8 cellular contexts compared by ENCODE assay signal in the genomic region with DNA sequence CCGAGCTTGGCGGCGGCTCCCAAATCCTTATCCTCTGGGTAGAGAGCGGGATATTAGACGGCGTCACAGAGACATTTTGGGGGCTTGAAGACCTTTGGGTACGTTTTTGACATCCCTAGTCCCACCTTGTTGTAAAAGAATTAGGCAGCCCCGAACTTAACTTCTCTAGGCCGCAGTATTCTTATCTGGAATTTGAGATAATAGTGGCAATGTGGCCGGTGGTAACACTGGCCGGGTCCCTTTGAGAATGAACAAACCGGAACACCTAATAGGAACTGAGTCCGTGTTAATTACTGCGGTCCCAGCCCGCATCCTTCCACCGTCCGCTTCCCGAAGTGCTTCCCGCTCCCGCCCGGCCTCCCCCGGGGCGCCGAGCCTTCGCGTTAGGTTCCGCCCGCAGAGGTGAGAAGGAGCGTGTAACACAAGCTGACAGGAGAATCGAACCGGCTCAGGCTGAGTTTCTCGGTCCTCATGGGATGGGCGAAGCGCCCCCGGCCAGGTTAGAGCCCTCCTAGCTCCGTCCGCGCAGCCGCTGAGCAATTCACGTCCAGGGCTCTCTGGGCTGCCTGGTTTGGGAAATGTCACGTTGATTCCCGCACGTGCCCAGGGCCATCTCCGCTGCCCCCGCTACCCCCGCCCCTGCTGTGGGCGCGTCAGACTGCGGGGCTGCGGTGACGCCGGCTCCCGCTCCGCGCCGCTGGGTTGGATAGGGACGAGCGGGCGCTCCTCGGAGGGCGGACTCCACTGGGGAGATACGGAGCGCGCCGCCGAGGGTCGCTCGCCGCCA. TPM values are rescaled to one million over a fixed set of nuclear protein-coding genes. Genes with fewer than 3 reads are reported as not detected.
DNase-seq lines count a peak whose midpoint lies in the region; ATAC-seq and TF ChIP-seq lines count a peak whose summit lies in the region.

No MANE protein-coding gene starts in this region.

- peak overlapping the region; percentile 54 for H2BK5ac ChIP-seq in mesendoderm (ENCODE audit: low read length)

- H3K79me1 ChIP-seq in mesendoderm (ENCODE audit: low read length) = peaks cover 4% of the 10 kb centered on the region

- peak overlapping the region; percentile 94 for H3K56ac ChIP-seq in mesendoderm (ENCODE audit: low read length)

- no peaks in the 10 kb centered on the region for H3K9me3 ChIP-seq in upper lobe of left lung

- H3K4me1 ChIP-seq in mesendoderm (ENCODE audit: control insufficient read depth, low read depth, low read length) (peaks cover 13% of the 10 kb centered on the region), upper lobe of left lung (peaks cover 17 to 24% (median 20%) of the 10 kb centered on the region in 4 donors)

- no peak for DNase-seq in activated naive CD8-positive, alpha-beta T cell treated with anti-CD3 and anti-CD28 coated beads for 36 hours
- DNase-seq in endothelial cell (ENCODE audit: low spot score) (peak; percentile 35), mesendoderm (peak; percentile 78), upper lobe of left lung (peak in 1 of 2 donors; percentile 88), SKM-1 treated with dmso at 0.1 percent for 144 hours (lab: John Stamatoyannopoulos, UW; ENCODE audit: unreplicated experiment) (no peak), SHP77 treated with DMSO at 0.1 percent for 48 hours (lab: John Stamatoyannopoulos, UW) (no peak), NAMALWA (ENCODE audit: low spot score) (no peak)

- peaks cover 26% of the 10 kb centered on the region for H3K27me3 Mint-ChIP-seq in activated naive CD8-positive, alpha-beta T cell
- H3K27me3 Mint-ChIP-seq in activated naive CD8-positive, alpha-beta T cell treated with anti-CD3 and anti-CD28 coated beads for 36 hours = peaks cover 49% of the 10 kb centered on the region
- H3K27me3 Mint-ChIP-seq in endothelial cell (ENCODE audit: unreplicated experiment) = peaks cover 9% of the 10 kb centered on the region

- no peaks in the 10 kb centered on the region for H3K9me3 Mint-ChIP-seq in activated naive CD8-positive, alpha-beta T cell (ENCODE audit: low read depth)
- H3K9me3 Mint-ChIP-seq in activated naive CD8-positive, alpha-beta T cell treated with anti-CD3 and anti-CD28 coated beads for 36 hours = no peaks in the 10 kb centered on the region
- no peaks in the 10 kb centered on the region for H3K9me3 Mint-ChIP-seq in endothelial cell (ENCODE audit: unreplicated experiment)

- ATAC-seq in upper lobe of left lung (ENCODE audit: low FRiP score in 2 of 2) = peak; percentile 68 to 78

- no CpG with 5 or more reads among the region's 69 CpGs for whole genome bisulfite sequencing in mesendoderm (ENCODE audit: extremely low coverage, insufficient coverage, low lambda C conversion rate)
- WGBS in upper lobe of left lung, 2 donors = 5 to 12% methylated on average over 11 to 48 of the region's 69 CpGs

- H3K23ac ChIP-seq in mesendoderm (ENCODE audit: low read length) = no peak overlapping the region

- H2BK120ac ChIP-seq in mesendoderm (ENCODE audit: low read depth, low read length) = no peak overlapping the region

- peak overlapping the region; percentile 76 for H3K9ac ChIP-seq in mesendoderm (ENCODE audit: low read length)

- TF ChIP-seq CTCF in endothelial cell (IDR thresholded peaks at IDR 0.05; ENCODE audit: unreplicated experiment) (peak; percentile 11), upper lobe of left lung (IDR thresholded peaks at IDR 0.05) (no peak)

- H2BK15ac ChIP-seq in mesendoderm (replicated peaks; ENCODE audit: low read depth) = no peak overlapping the region

- no peak for TF ChIP-seq EP300 in upper lobe of left lung (IDR thresholded peaks at IDR 0.05)

- peak overlapping the region; percentile 49 for H3K4ac ChIP-seq in mesendoderm (ENCODE audit: low read depth, low read length)

- no peak overlapping the region for H4K8ac ChIP-seq in mesendoderm (ENCODE audit: low read depth, low read length)

- peak overlapping the region; percentile 52 for H3K4me3 Mint-ChIP-seq in activated naive CD8-positive, alpha-beta T cell
- H3K4me3 Mint-ChIP-seq in activated naive CD8-positive, alpha-beta T cell treated with anti-CD3 and anti-CD28 coated beads for 36 hours = no peak overlapping the region
- peak overlapping the region; percentile 4 for H3K4me3 Mint-ChIP-seq in endothelial cell (ENCODE audit: unreplicated experiment)

- H3K36me3 Mint-ChIP-seq in activated naive CD8-positive, alpha-beta T cell = peaks cover 2% of the 10 kb centered on the region
- peaks cover 2% of the 10 kb centered on the region for H3K36me3 Mint-ChIP-seq in activated naive CD8-positive, alpha-beta T cell treated with anti-CD3 and anti-CD28 coated beads for 36 hours
- peaks cover 3% of the 10 kb centered on the region for H3K36me3 Mint-ChIP-seq in endothelial cell (ENCODE audit: low read depth, unreplicated experiment)

- no peak overlapping the region for H3K27ac Mint-ChIP-seq in activated naive CD8-positive, alpha-beta T cell
- no peak overlapping the region for H3K27ac Mint-ChIP-seq in activated naive CD8-positive, alpha-beta T cell treated with anti-CD3 and anti-CD28 coated beads for 36 hours
- H3K27ac Mint-ChIP-seq in endothelial cell (ENCODE audit: unreplicated experiment) = no peak overlapping the region

- H3K4me3 ChIP-seq in mesendoderm (ENCODE audit: low read length) = peak overlapping the region; percentile 47
- peak overlapping the region in 3 of 4 donors; percentile 45 to 58 (median 54) for H3K4me3 ChIP-seq in upper lobe of left lung

- H2AK5ac ChIP-seq in mesendoderm (ENCODE audit: low read length) = no peak overlapping the region

- TF ChIP-seq POLR2A in upper lobe of left lung (IDR thresholded peaks at IDR 0.05) = no peak

- H3K18ac ChIP-seq in mesendoderm (ENCODE audit: low read length) = peak overlapping the region; percentile 33

- H3K79me2 ChIP-seq in mesendoderm (ENCODE audit: control insufficient read depth, insufficient read depth, low read length) = peaks cover 3% of the 10 kb centered on the region

- peaks cover 14% of the 10 kb centered on the region for H3K4me1 Mint-ChIP-seq in activated naive CD8-positive, alpha-beta T cell (ENCODE audit: low read depth)
- H3K4me1 Mint-ChIP-seq in activated naive CD8-positive, alpha-beta T cell treated with anti-CD3 and anti-CD28 coated beads for 36 hours = peaks cover 12% of the 10 kb centered on the region
- peaks cover 12% of the 10 kb centered on the region for H3K4me1 Mint-ChIP-seq in endothelial cell (ENCODE audit: unreplicated experiment)

- H4K5ac ChIP-seq in mesendoderm (ENCODE audit: low read length) = no peak overlapping the region

- H3K27ac ChIP-seq in mesendoderm (ENCODE audit: low read depth, low read length) (peak overlapping the region; percentile 16), upper lobe of left lung (peak overlapping the region; percentile 71 to 87 (median 80))

- H3K36me3 ChIP-seq in mesendoderm (ENCODE audit: control insufficient read depth, insufficient read depth, low read length) (peaks cover 3% of the 10 kb centered on the region), upper lobe of left lung (no peaks in the 10 kb centered on the region)

- H3K27me3 ChIP-seq in mesendoderm (ENCODE audit: insufficient read depth, low read length, poor library complexity) (no peaks in the 10 kb centered on the region), upper lobe of left lung (peaks cover 0 to 20% (median 14%) of the 10 kb centered on the region in 4 donors)

- peak overlapping the region; percentile 67 for H3K4me2 ChIP-seq in mesendoderm (ENCODE audit: low read length)

RNA-seq across cellular contexts. Expression of a gene that starts 0.8 kb away (rescaled TPM):
- not detected for total RNA-seq in activated naive CD8-positive, alpha-beta T cell treated with anti-CD3 and anti-CD28 coated beads for 36 hours
- total RNA-seq in endothelial cell (ENCODE audit: unreplicated experiment) = 1.8 TPM
- 26.2 TPM for polyA plus RNA-seq in mesendoderm (2013, experiment 1 of 2)
- 25.3 TPM for polyA plus RNA-seq in mesendoderm (2013, experiment 2 of 2)
- total RNA-seq in upper lobe of left lung = 10 to 100 TPM in 1 of 6 donors, 1 to 10 TPM in 5; 2.1 to 17.1 (median 6.0) TPM

Comparison
In these comparisons a context has a peak if more than half of its experiments do, and no peak if none do; other contexts are left out.
1. DNase-seq: peak in endothelial cell (single experiment) and mesendoderm (single experiment); none in activated naive CD8-positive, alpha-beta T cell treated with anti-CD3 and anti-CD28 coated beads for 36 hours (single experiment), SKM-1 treated with dmso at 0.1 percent for 144 hours (single experiment), SHP77 treated with DMSO at 0.1 percent for 48 hours (single experiment) and NAMALWA (single experiment).